Comparison of ENCODE assay signal across 5 cellular contexts in the genomic region with DNA sequence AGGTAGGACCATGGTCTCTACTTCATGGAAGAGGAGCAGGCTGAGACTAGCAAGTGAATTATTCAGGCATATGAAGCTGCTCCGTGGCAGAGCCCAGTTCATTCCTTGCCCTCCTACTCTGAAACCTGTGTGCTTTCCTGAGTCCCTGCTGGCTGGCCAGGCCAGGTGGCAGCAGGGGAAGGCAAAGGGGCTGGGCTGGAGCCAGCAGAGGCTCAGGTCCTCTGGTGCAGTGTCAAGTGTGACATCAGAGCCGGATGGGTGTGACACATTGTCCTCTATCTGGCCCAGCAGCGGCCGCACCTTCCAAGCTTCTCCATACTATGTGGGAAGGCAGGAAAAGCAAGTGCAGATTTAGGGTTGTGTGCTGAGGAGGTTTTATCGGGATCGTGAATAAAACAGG. TPM values are rescaled to one million over a fixed set of nuclear protein-coding genes. Genes with fewer than 3 reads are reported as not detected.
"Had no signal": no experiment of that assay in that cellular context is flagged by ENCODE, and none has a peak within 500 bp of the region (broad histone marks: within the 10 kb centered on the region; RNA-seq: fewer than 3 reads in every experiment).

No MANE protein-coding gene starts in this region.

RNA-seq across cellular contexts. Expression of gene FBXW10, which starts 2.6 kb away (rescaled TPM):
- total RNA-seq: activated CD4-positive, alpha-beta memory T cell treated with anti-CD3 and anti-CD28 coated beads, Interleukin-2, amount 10 ng/mL, durations not matched to agents 7 days and 5 days; activated CD8-positive, alpha-beta memory T cell treated with anti-CD3 and anti-CD28 coated beads, Interleukin-2, amount 10 ng/mL, durations not matched to agents 7 days and 5 days; bronchial epithelial cell; OCI-LY7 had no signal
- polyA plus RNA-seq: IgD-negative memory B cell had no signal
